39 cellular contexts compared by ENCODE assay signal in genomic region chr9:5866685-5867084, GRCh38. TPM values are rescaled to one million over a fixed set of nuclear protein-coding genes. Genes with fewer than 3 reads are reported as not detected.
"Had no signal": no experiment of that assay in that cellular context is flagged by ENCODE, and none has a peak within 500 bp of the region (broad histone marks: within the 10 kb centered on the region; RNA-seq: fewer than 3 reads in every experiment).

No MANE protein-coding gene starts in this region.

- DNase-seq: activated B cell treated with CpG ODN at 0.5 μM for 24 hours; activated CD4-positive, alpha-beta memory T cell treated with anti-CD3 and anti-CD28 coated beads for 36 hours; activated CD4-positive, alpha-beta T cell treated with anti-CD3 and anti-CD28 coated beads for 4 hours; activated CD4-positive, alpha-beta T cell treated with anti-CD3 and anti-CD28 coated beads, Interleukin-2, amount 10 ng/mL, durations not matched to agents 24 days and 14 days; activated CD4-positive, alpha-beta T cell treated with anti-CD3 and anti-CD28 coated beads, Interleukin-2, amount 50 U/mL, for 1 hour; activated CD4-positive, alpha-beta T cell treated with anti-CD3 and anti-CD28 coated beads, Interleukin-2, amount 50 U/mL, for 4 hours; activated CD4-positive, CD25-positive, alpha-beta regulatory T cell treated with anti-CD3 and anti-CD28 coated beads, Interleukin-2, amount 50 U/mL, for 72 hours; activated CD8-positive, alpha-beta memory T cell treated with anti-CD3 and anti-CD28 coated beads for 24 hours; activated CD8-positive, alpha-beta memory T cell treated with anti-CD3 and anti-CD28 coated beads, Interleukin-2, amount 10 ng/mL, durations not matched to agents 7 days and 5 days; activated CD8-positive, alpha-beta memory T cell treated with anti-CD3 and anti-CD28 coated beads, Interleukin-2, amount 50 U/mL, for 48 hours; activated CD8-positive, alpha-beta T cell treated with anti-CD3 and anti-CD28 coated beads, Interleukin-2, amount 10 ng/mL, durations not matched to agents 7 days and 5 days; activated effector memory CD4-positive, alpha-beta T cell treated with Interleukin-2 at 50 U/mL for 16 hours; activated gamma-delta T cell; activated naive CD4-positive, alpha-beta T cell treated with anti-CD3 and anti-CD28 coated beads, Interleukin-2, amount 10 ng/mL, durations not matched to agents 7 days and 5 days; activated naive CD4-positive, alpha-beta T cell treated with Interleukin-2 at 50 U/mL for 16 hours; activated naive CD8-positive, alpha-beta T cell treated with anti-CD3 and anti-CD28 coated beads, Interleukin-2, amount 10 ng/mL, durations not matched to agents 7 days and 5 days; activated naive CD8-positive, alpha-beta T cell treated with anti-CD3 and anti-CD28 coated beads, Interleukin-2, amount 50 U/mL, for 24 hours; activated T-cell treated with anti-CD3 and anti-CD28 coated beads, Interleukin-2, amount 50 U/mL, for 24 hours; activated T-cell treated with anti-CD3 and anti-CD28 coated beads, Interleukin-2, amount 50 U/mL, for 48 hours; amygdala; anterior cingulate cortex; caudate nucleus; cerebellar nuclear complex; T-helper 1 cell; T-helper 9 cell had no signal

- FAIRE-seq: bronchial epithelial cell, TTC549 had no signal

- H3K27ac ChIP-seq: ascending aorta, cardiac muscle cell, VCaP had no signal

- H3K27me3 ChIP-seq: ascending aorta, cardiac muscle cell had no signal

- H3K27ac Mint-ChIP-seq: activated B cell treated with CpG ODN at 0.5 μM for 24 hours; activated CD4-positive, alpha-beta memory T cell treated with anti-CD3 and anti-CD28 coated beads for 36 hours; activated CD4-positive, alpha-beta T cell treated with anti-CD3 and anti-CD28 coated beads, Interleukin-2, amount 10 ng/mL, durations not matched to agents 24 days and 14 days; activated CD8-positive, alpha-beta memory T cell treated with anti-CD3 and anti-CD28 coated beads, Interleukin-2, amount 10 ng/mL, durations not matched to agents 7 days and 5 days; activated CD8-positive, alpha-beta T cell treated with anti-CD3 and anti-CD28 coated beads, Interleukin-2, amount 10 ng/mL, durations not matched to agents 7 days and 5 days; activated naive CD4-positive, alpha-beta T cell treated with anti-CD3 and anti-CD28 coated beads, Interleukin-2, amount 10 ng/mL, durations not matched to agents 7 days and 5 days; activated naive CD4-positive, alpha-beta T cell treated with anti-CD3 and anti-CD28 coated beads, Interleukin-2, amount 50 U/mL, for 24 hours; activated naive CD8-positive, alpha-beta T cell; activated naive CD8-positive, alpha-beta T cell treated with anti-CD3 and anti-CD28 coated beads, Interleukin-2, amount 10 ng/mL, durations not matched to agents 7 days and 5 days; activated naive CD8-positive, alpha-beta T cell treated with anti-CD3 and anti-CD28 coated beads, Interleukin-2, amount 50 U/mL, for 24 hours; activated T-cell treated with anti-CD3 and anti-CD28 coated beads, Interleukin-2, amount 50 U/mL, for 24 hours; activated T-helper 2 cell treated with anti-CD3 and anti-CD28 coated beads, Interferon-gamma antibody, Interleukin-2, Interleukin-4, amounts not matched to agents 10 μg/mL and 5 μg/mL and 100 μg/mL, durations not matched to agents 14 hours and 24 hours and 36 hours; brain; T-helper 1 cell treated with Interleukin-12 subunit alpha and Interleukin-12 subunit beta and Interleukin-4 antibody, amounts not matched to agents 30 μg/mL and 1 μg/mL, for 36 hours had no signal

- H3K27me3 Mint-ChIP-seq: activated B cell treated with CpG ODN at 0.5 μM for 24 hours; activated CD4-positive, alpha-beta memory T cell treated with anti-CD3 and anti-CD28 coated beads for 36 hours; activated CD4-positive, alpha-beta T cell treated with anti-CD3 and anti-CD28 coated beads, Interleukin-2, amount 10 ng/mL, durations not matched to agents 24 days and 14 days; activated CD8-positive, alpha-beta memory T cell treated with anti-CD3 and anti-CD28 coated beads, Interleukin-2, amount 10 ng/mL, durations not matched to agents 7 days and 5 days; activated naive CD4-positive, alpha-beta T cell treated with anti-CD3 and anti-CD28 coated beads, Interleukin-2, amount 10 ng/mL, durations not matched to agents 7 days and 5 days; activated naive CD4-positive, alpha-beta T cell treated with anti-CD3 and anti-CD28 coated beads, Interleukin-2, amount 50 U/mL, for 24 hours; activated naive CD8-positive, alpha-beta T cell; activated naive CD8-positive, alpha-beta T cell treated with anti-CD3 and anti-CD28 coated beads, Interleukin-2, amount 10 ng/mL, durations not matched to agents 7 days and 5 days; activated naive CD8-positive, alpha-beta T cell treated with anti-CD3 and anti-CD28 coated beads, Interleukin-2, amount 50 U/mL, for 24 hours; activated T-cell treated with anti-CD3 and anti-CD28 coated beads, Interleukin-2, amount 50 U/mL, for 24 hours; brain; central memory CD8-positive, alpha-beta T cell had no signal

- H3K4me3 ChIP-seq: ascending aorta, cardiac muscle cell had no signal

- H3K36me3 ChIP-seq: ascending aorta, cardiac muscle cell had no signal

- H3K9me3 ChIP-seq: ascending aorta had no signal

- H3K36me3 Mint-ChIP-seq: activated CD8-positive, alpha-beta memory T cell treated with anti-CD3 and anti-CD28 coated beads, Interleukin-2, amount 10 ng/mL, durations not matched to agents 7 days and 5 days; activated naive CD4-positive, alpha-beta T cell treated with anti-CD3 and anti-CD28 coated beads, Interleukin-2, amount 50 U/mL, for 24 hours; brain had no signal

- H3K4me3 Mint-ChIP-seq: activated B cell treated with CpG ODN at 0.5 μM for 24 hours; activated CD4-positive, alpha-beta memory T cell treated with anti-CD3 and anti-CD28 coated beads for 36 hours; activated CD4-positive, alpha-beta T cell treated with anti-CD3 and anti-CD28 coated beads, Interleukin-2, amount 10 ng/mL, durations not matched to agents 24 days and 14 days; activated CD8-positive, alpha-beta memory T cell treated with anti-CD3 and anti-CD28 coated beads, Interleukin-2, amount 10 ng/mL, durations not matched to agents 7 days and 5 days; activated CD8-positive, alpha-beta T cell treated with anti-CD3 and anti-CD28 coated beads, Interleukin-2, amount 10 ng/mL, durations not matched to agents 7 days and 5 days; activated naive CD4-positive, alpha-beta T cell treated with anti-CD3 and anti-CD28 coated beads, Interleukin-2, amount 10 ng/mL, durations not matched to agents 7 days and 5 days; activated naive CD4-positive, alpha-beta T cell treated with anti-CD3 and anti-CD28 coated beads, Interleukin-2, amount 50 U/mL, for 24 hours; activated naive CD8-positive, alpha-beta T cell; activated naive CD8-positive, alpha-beta T cell treated with anti-CD3 and anti-CD28 coated beads, Interleukin-2, amount 10 ng/mL, durations not matched to agents 7 days and 5 days; activated naive CD8-positive, alpha-beta T cell treated with anti-CD3 and anti-CD28 coated beads, Interleukin-2, amount 50 U/mL, for 24 hours; activated T-cell treated with anti-CD3 and anti-CD28 coated beads, Interleukin-2, amount 50 U/mL, for 24 hours; brain; central memory CD8-positive, alpha-beta T cell; T-helper 1 cell treated with Interleukin-12 subunit alpha and Interleukin-12 subunit beta and Interleukin-4 antibody, amounts not matched to agents 30 μg/mL and 1 μg/mL, for 36 hours had no signal

- ATAC-seq: activated CD8-positive, alpha-beta memory T cell treated with anti-CD3 and anti-CD28 coated beads, Interleukin-2, amount 10 ng/mL, durations not matched to agents 7 days and 5 days; activated CD8-positive, alpha-beta T cell treated with anti-CD3 and anti-CD28 coated beads, Interleukin-2, amount 10 ng/mL, durations not matched to agents 7 days and 5 days; activated naive CD8-positive, alpha-beta T cell treated with anti-CD3 and anti-CD28 coated beads, Interleukin-2, amount 50 U/mL, for 24 hours had no signal

- H3K4me1 ChIP-seq: ascending aorta had no signal

- H3K4me1 Mint-ChIP-seq: activated B cell treated with CpG ODN at 0.5 μM for 24 hours; activated naive CD4-positive, alpha-beta T cell treated with anti-CD3 and anti-CD28 coated beads, Interleukin-2, amount 50 U/mL, for 24 hours; central memory CD8-positive, alpha-beta T cell had no signal

- H3K9me3 Mint-ChIP-seq: activated B cell treated with CpG ODN at 0.5 μM for 24 hours; activated CD4-positive, alpha-beta memory T cell treated with anti-CD3 and anti-CD28 coated beads for 36 hours; activated CD4-positive, alpha-beta T cell treated with anti-CD3 and anti-CD28 coated beads, Interleukin-2, amount 10 ng/mL, durations not matched to agents 24 days and 14 days; activated naive CD4-positive, alpha-beta T cell treated with anti-CD3 and anti-CD28 coated beads, Interleukin-2, amount 10 ng/mL, durations not matched to agents 7 days and 5 days; activated naive CD4-positive, alpha-beta T cell treated with anti-CD3 and anti-CD28 coated beads, Interleukin-2, amount 50 U/mL, for 24 hours; activated naive CD8-positive, alpha-beta T cell treated with anti-CD3 and anti-CD28 coated beads, Interleukin-2, amount 10 ng/mL, durations not matched to agents 7 days and 5 days; activated naive CD8-positive, alpha-beta T cell treated with anti-CD3 and anti-CD28 coated beads, Interleukin-2, amount 50 U/mL, for 24 hours; activated T-cell treated with anti-CD3 and anti-CD28 coated beads, Interleukin-2, amount 50 U/mL, for 24 hours; activated T-helper 2 cell treated with anti-CD3 and anti-CD28 coated beads, Interferon-gamma antibody, Interleukin-2, Interleukin-4, amounts not matched to agents 10 μg/mL and 5 μg/mL and 100 μg/mL, durations not matched to agents 14 hours and 24 hours and 36 hours; brain; central memory CD8-positive, alpha-beta T cell; T-helper 1 cell treated with Interleukin-12 subunit alpha and Interleukin-12 subunit beta and Interleukin-4 antibody, amounts not matched to agents 30 μg/mL and 1 μg/mL, for 36 hours had no signal

RNA-seq across cellular contexts. Expression of gene MLANA, which starts 24.0 kb away (rescaled TPM):
- total RNA-seq: activated B cell treated with CpG ODN at 0.5 μM for 24 hours; activated CD4-positive, alpha-beta memory T cell treated with anti-CD3 and anti-CD28 coated beads for 36 hours; activated CD4-positive, alpha-beta T cell treated with anti-CD3 and anti-CD28 coated beads, Interleukin-2, amount 10 ng/mL, durations not matched to agents 24 days and 14 days; activated CD8-positive, alpha-beta memory T cell treated with anti-CD3 and anti-CD28 coated beads, Interleukin-2, amount 10 ng/mL, durations not matched to agents 7 days and 5 days; activated CD8-positive, alpha-beta T cell treated with anti-CD3 and anti-CD28 coated beads, Interleukin-2, amount 10 ng/mL, durations not matched to agents 7 days and 5 days; activated naive CD8-positive, alpha-beta T cell treated with anti-CD3 and anti-CD28 coated beads, Interleukin-2, amount 10 ng/mL, durations not matched to agents 7 days and 5 days; activated T-helper 2 cell treated with anti-CD3 and anti-CD28 coated beads, Interferon-gamma antibody, Interleukin-2, Interleukin-4, amounts not matched to agents 10 μg/mL and 5 μg/mL and 100 μg/mL, durations not matched to agents 14 hours and 24 hours and 36 hours; ascending aorta; bronchial epithelial cell; cardiac muscle cell; chondrocyte; T-helper 2 cell treated with Interferon-gamma antibody and Interleukin-4, amounts not matched to agents 100 ng/mL and 5 ng/mL, for 36 hours had no signal
- polyA plus RNA-seq: adipose tissue had no signal
